In the genomic region with DNA sequence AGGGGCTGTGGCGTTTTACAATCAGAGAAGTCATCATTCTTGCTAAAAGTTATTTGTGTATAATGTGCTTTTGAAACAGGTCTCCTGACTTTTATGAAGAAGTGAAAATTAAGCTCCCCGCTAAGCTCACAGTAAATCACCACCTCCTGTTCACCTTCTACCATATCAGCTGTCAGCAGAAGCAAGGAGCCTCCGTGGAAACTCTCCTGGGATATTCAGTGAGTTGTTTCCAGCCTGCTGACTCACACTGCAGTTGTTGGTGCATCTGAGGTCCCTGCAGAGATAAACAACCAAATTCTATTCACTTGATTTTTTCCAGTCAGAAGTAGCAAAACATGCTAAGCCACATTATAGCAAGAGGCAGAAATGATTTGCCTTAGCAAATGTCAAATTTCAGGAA, we compare ENCODE assay signal across 1 cellular context.
TF ChIP-seq lines count a peak whose summit lies in the region.

No MANE protein-coding gene starts in this region.

TF ChIP-seq in GM23338, 12 proteins besides CTCF, POLR2A, EP300 and RAD21 (continued from another document):
- TF ChIP-seq, protein P1, sequence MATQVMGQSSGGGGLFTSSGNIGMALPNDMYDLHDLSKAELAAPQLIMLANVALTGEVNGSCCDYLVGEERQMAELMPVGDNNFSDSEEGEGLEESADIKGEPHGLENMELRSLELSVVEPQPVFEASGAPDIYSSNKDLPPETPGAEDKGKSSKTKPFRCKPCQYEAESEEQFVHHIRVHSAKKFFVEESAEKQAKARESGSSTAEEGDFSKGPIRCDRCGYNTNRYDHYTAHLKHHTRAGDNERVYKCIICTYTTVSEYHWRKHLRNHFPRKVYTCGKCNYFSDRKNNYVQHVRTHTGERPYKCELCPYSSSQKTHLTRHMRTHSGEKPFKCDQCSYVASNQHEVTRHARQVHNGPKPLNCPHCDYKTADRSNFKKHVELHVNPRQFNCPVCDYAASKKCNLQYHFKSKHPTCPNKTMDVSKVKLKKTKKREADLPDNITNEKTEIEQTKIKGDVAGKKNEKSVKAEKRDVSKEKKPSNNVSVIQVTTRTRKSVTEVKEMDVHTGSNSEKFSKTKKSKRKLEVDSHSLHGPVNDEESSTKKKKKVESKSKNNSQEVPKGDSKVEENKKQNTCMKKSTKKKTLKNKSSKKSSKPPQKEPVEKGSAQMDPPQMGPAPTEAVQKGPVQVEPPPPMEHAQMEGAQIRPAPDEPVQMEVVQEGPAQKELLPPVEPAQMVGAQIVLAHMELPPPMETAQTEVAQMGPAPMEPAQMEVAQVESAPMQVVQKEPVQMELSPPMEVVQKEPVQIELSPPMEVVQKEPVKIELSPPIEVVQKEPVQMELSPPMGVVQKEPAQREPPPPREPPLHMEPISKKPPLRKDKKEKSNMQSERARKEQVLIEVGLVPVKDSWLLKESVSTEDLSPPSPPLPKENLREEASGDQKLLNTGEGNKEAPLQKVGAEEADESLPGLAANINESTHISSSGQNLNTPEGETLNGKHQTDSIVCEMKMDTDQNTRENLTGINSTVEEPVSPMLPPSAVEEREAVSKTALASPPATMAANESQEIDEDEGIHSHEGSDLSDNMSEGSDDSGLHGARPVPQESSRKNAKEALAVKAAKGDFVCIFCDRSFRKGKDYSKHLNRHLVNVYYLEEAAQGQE (IDR thresholded peaks at IDR 0.05; ENCODE audit: unreplicated experiment), result no peak
- TF ChIP-seq EZH2phosphoT487 (IDR thresholded peaks at IDR 0.05; ENCODE audit: unreplicated experiment) (no peak), JUNB (IDR thresholded peaks at IDR 0.05; ENCODE audit: unreplicated experiment) (no peak), ZNF114 (CRISPR knock-in tag; IDR thresholded peaks at IDR 0.05) (no peak)
